14 cellular contexts compared by ENCODE assay signal in genomic region chr13:112768795-112769411, GRCh38.
DNase-seq lines count a peak whose midpoint lies in the region; ATAC-seq and TF ChIP-seq lines count a peak whose summit lies in the region.
"Had no signal": no experiment of that assay in that cellular context is flagged by ENCODE, and none has a peak within 500 bp of the region (broad histone marks: within the 10 kb centered on the region; RNA-seq: fewer than 3 reads in every experiment).

No MANE protein-coding gene starts in this region.

- no peak for TF ChIP-seq EP300 in sigmoid colon (IDR thresholded peaks at IDR 0.05)

- ATAC-seq in GM18505 (IDR thresholded peaks at IDR 0.05; ENCODE audit: unreplicated experiment) (no peak), GM21619 (IDR thresholded peaks at IDR 0.05; ENCODE audit: unreplicated experiment) (no peak), GM18517 (IDR thresholded peaks at IDR 0.05; ENCODE audit: unreplicated experiment) (no peak)

- TF ChIP-seq CTCF in cardiac muscle cell (IDR thresholded peaks at IDR 0.05; ENCODE audit: low read depth, low read length): no peak
- TF ChIP-seq CTCF in sigmoid colon (IDR thresholded peaks at IDR 0.05): no peak

- intact Hi-C loops in posterior vena cava (cut with DNase I): loop anchor here in 1 of 2 donors (2.0 kb wide), 1 partner anchor 64 kb away; no protein-coding TSS in a partner anchor
- intact Hi-C loops in sigmoid colon (cut with DNase I): no loop called here

- no peaks in the 10 kb centered on the region for H3K9me3 ChIP-seq in cardiac muscle cell (ENCODE audit: low read depth)
- H3K9me3 ChIP-seq in sigmoid colon: no peaks in the 10 kb centered on the region
- H3K9me3 ChIP-seq: colonic mucosa, Peyer's patch had no signal

- DNase-seq in NCI-H774 (lab: John Stamatoyannopoulos, UW) (peak; percentile 36), cardiac muscle cell (ENCODE audit: low read depth in 1 of 2, low spot score in 1 of 2) (no peak), posterior vena cava (ENCODE audit: low spot score) (peak; percentile 78), EL (no peak), sigmoid colon (no peak)
- DNase-seq: activated effector memory CD4-positive, alpha-beta T cell treated with anti-CD3 and anti-CD28 coated beads, Interleukin-2, amount 50 U/mL, for 16 hours; colonic mucosa; foreskin fibroblast; NCI-H1694 treated with DMSO at 0.1 percent for 48 hours; stimulated activated naive B cell treated with anti-CD40 and anti-IgM and Interleukin-4, amounts not matched to agents 10 μg/mL and 1 μg/mL and 100 μg/mL, for 72 hours had no signal

- H3K27ac ChIP-seq in cardiac muscle cell: peak overlapping the region; percentile 93
- H3K27ac ChIP-seq in sigmoid colon: no peak overlapping the region
- H3K27ac ChIP-seq: colonic mucosa, Peyer's patch had no signal

- H3K36me3 ChIP-seq in cardiac muscle cell (no peaks in the 10 kb centered on the region), sigmoid colon (no peaks in the 10 kb centered on the region)
- H3K36me3 ChIP-seq: colonic mucosa, Peyer's patch had no signal

- TF ChIP-seq POLR2A in GM18505 (IDR thresholded peaks at IDR 0.05; ENCODE audit: borderline replicate concordance, extremely low read depth, insufficient read depth, insufficient read length) (peak; percentile 21), sigmoid colon (IDR thresholded peaks at IDR 0.05) (no peak)

- H3K4me3 ChIP-seq in cardiac muscle cell (no peak overlapping the region), sigmoid colon (no peak overlapping the region)
- H3K4me3 ChIP-seq: colonic mucosa had no signal

- WGBS in sigmoid colon, 2 donors: 59 to 81% methylated on average over 22 of the region's 22 CpGs

- H3K27me3 ChIP-seq in cardiac muscle cell (no peaks in the 10 kb centered on the region), sigmoid colon (no peaks in the 10 kb centered on the region)
- H3K27me3 ChIP-seq: Peyer's patch had no signal

- H3K4me1 ChIP-seq in cardiac muscle cell (ENCODE audit: low read depth) (peaks cover 40% of the 10 kb centered on the region), sigmoid colon (no peaks in the 10 kb centered on the region)

Comparison
In these comparisons a context has a peak if more than half of its experiments do, and no peak if none do; other contexts are left out.
1. DNase-seq: peak in NCI-H774 (single experiment) and posterior vena cava (single experiment); none in cardiac muscle cell (0 of 2), EL (single experiment) and sigmoid colon (single experiment).